ENCODE assay signal across 10 cellular contexts in genomic region chr2:36889782-36890181, GRCh38.
DNase-seq lines count a peak whose midpoint lies in the region; ATAC-seq, FAIRE-seq and TF ChIP-seq lines count a peak whose summit lies in the region.
"Had no signal": no experiment of that assay in that cellular context is flagged by ENCODE, and none has a peak within 500 bp of the region (broad histone marks: within the 10 kb centered on the region; RNA-seq: fewer than 3 reads in every experiment).

No MANE protein-coding gene starts in this region.

- H3K4me1 ChIP-seq in BE2C = no peaks in the 10 kb centered on the region

- peaks cover 8% of the 10 kb centered on the region for H3K4me1 Mint-ChIP-seq in activated T-cell treated with anti-CD3 and anti-CD28 coated beads, Interleukin-2, amount 50 U/mL, for 4 hours (ENCODE audit: low read depth)
- peaks cover 6% of the 10 kb centered on the region for H3K4me1 Mint-ChIP-seq in stimulated activated naive CD8-positive, alpha-beta T cell treated with anti-CD3 and anti-CD28 coated beads, Interleukin-15, amount 100 ng/mL, for 72 hours

- peak; percentile 97 to 99 for ATAC-seq in activated T-cell treated with anti-CD3 and anti-CD28 coated beads, Interleukin-2, amount 50 U/mL, for 4 hours
- ATAC-seq in stimulated activated naive CD8-positive, alpha-beta T cell treated with anti-CD3 and anti-CD28 coated beads, Interleukin-15, amount 100 ng/mL, for 72 hours = peak; percentile 94
- ATAC-seq in GM21423 (IDR thresholded peaks at IDR 0.05; ENCODE audit: unreplicated experiment) (no peak), GM19395 (IDR thresholded peaks at IDR 0.05; ENCODE audit: unreplicated experiment) (no peak)

- peaks cover 19% of the 10 kb centered on the region for H3K36me3 Mint-ChIP-seq in activated T-cell treated with anti-CD3 and anti-CD28 coated beads, Interleukin-2, amount 50 U/mL, for 4 hours (ENCODE audit: insufficient read depth)

- peak; percentile 96 for FAIRE-seq in RCC 7860 (lab: Jason Lieb, UNC)

- H3K9me3 Mint-ChIP-seq in activated T-cell treated with anti-CD3 and anti-CD28 coated beads, Interleukin-2, amount 50 U/mL, for 4 hours = no peaks in the 10 kb centered on the region
- no peaks in the 10 kb centered on the region for H3K9me3 Mint-ChIP-seq in stimulated activated naive CD8-positive, alpha-beta T cell treated with anti-CD3 and anti-CD28 coated beads, Interleukin-15, amount 100 ng/mL, for 72 hours

- H3K27me3 Mint-ChIP-seq in activated T-cell treated with anti-CD3 and anti-CD28 coated beads, Interleukin-2, amount 50 U/mL, for 4 hours (ENCODE audit: low read depth) = no peaks in the 10 kb centered on the region
- no peaks in the 10 kb centered on the region for H3K27me3 Mint-ChIP-seq in stimulated activated naive CD8-positive, alpha-beta T cell treated with anti-CD3 and anti-CD28 coated beads, Interleukin-15, amount 100 ng/mL, for 72 hours

- H3K27ac Mint-ChIP-seq in stimulated activated naive CD8-positive, alpha-beta T cell treated with anti-CD3 and anti-CD28 coated beads, Interleukin-15, amount 100 ng/mL, for 72 hours = no peak overlapping the region

- no peak for DNase-seq in activated T-cell treated with anti-CD3 and anti-CD28 coated beads, Interleukin-2, amount 50 U/mL, for 4 hours
- DNase-seq in activated T-cell treated with anti-CD3 and anti-CD28 coated beads for 4 hours (no peak), RCC 7860 (ENCODE audit: low spot score) (peak; percentile 95), fibroblast of gingiva (ENCODE audit: low read depth) (peak; percentile 85), BE2C (no peak)
- no peak for DNase-seq in stimulated activated naive CD8-positive, alpha-beta T cell treated with anti-CD3 and anti-CD28 coated beads, Interleukin-15, amount 100 ng/mL, for 72 hours
- DNase-seq: DMS79, erythroblast had no signal

- no peak overlapping the region for H3K4me3 Mint-ChIP-seq in activated T-cell treated with anti-CD3 and anti-CD28 coated beads, Interleukin-2, amount 50 U/mL, for 4 hours
- H3K4me3 Mint-ChIP-seq in stimulated activated naive CD8-positive, alpha-beta T cell treated with anti-CD3 and anti-CD28 coated beads, Interleukin-15, amount 100 ng/mL, for 72 hours = no peak overlapping the region

- H3K4me3 ChIP-seq in BE2C (ENCODE audit: low read depth, low read length) = no peak overlapping the region

- no peaks in the 10 kb centered on the region for H3K27me3 ChIP-seq in BE2C

- H3K36me3 ChIP-seq in BE2C = no peaks in the 10 kb centered on the region

- no peaks in the 10 kb centered on the region for H3K9me3 ChIP-seq in BE2C

- TF ChIP-seq CTCF in BE2C (IDR thresholded peaks at IDR 0.05; ENCODE audit: low read depth, low read length) = no peak

Comparison
In these comparisons a context has a peak if more than half of its experiments do, and no peak if none do; other contexts are left out.
1. ATAC-seq: peak in activated T-cell treated with anti-CD3 and anti-CD28 coated beads, Interleukin-2, amount 50 U/mL, for 4 hours (2 of 2) and stimulated activated naive CD8-positive, alpha-beta T cell treated with anti-CD3 and anti-CD28 coated beads, Interleukin-15, amount 100 ng/mL, for 72 hours (single experiment); none in GM21423 (single experiment) and GM19395 (single experiment).
2. DNase-seq: peak in RCC 7860 (single experiment) and fibroblast of gingiva (single experiment); none in activated T-cell treated with anti-CD3 and anti-CD28 coated beads, Interleukin-2, amount 50 U/mL, for 4 hours (single experiment), activated T-cell treated with anti-CD3 and anti-CD28 coated beads for 4 hours (single experiment), stimulated activated naive CD8-positive, alpha-beta T cell treated with anti-CD3 and anti-CD28 coated beads, Interleukin-15, amount 100 ng/mL, for 72 hours (0 of 2) and BE2C (single experiment).